16 cellular contexts compared by ENCODE assay signal in genomic region chr6:13522639-13523038, GRCh38. TPM values are rescaled to one million over a fixed set of nuclear protein-coding genes. Genes with fewer than 3 reads are reported as not detected.
A peak's percentile ranks its signal among the peaks of the same experiment; 100 is the strongest.
DNase-seq lines count a peak whose midpoint lies in the region; ATAC-seq, FAIRE-seq and TF ChIP-seq lines count a peak whose summit lies in the region.
"Had no signal": no experiment of that assay in that cellular context is flagged by ENCODE, and none has a peak within 500 bp of the region (broad histone marks: within the 10 kb centered on the region; RNA-seq: fewer than 3 reads in every experiment).

No MANE protein-coding gene starts in this region.

- H2AFZ ChIP-seq in astrocyte (ENCODE audit: low read depth, low read length), result no peak overlapping the region

- H3K4me3 ChIP-seq in astrocyte (ENCODE audit: insufficient read depth, low read depth, low read length) (no peak overlapping the region), tibial artery (no peak overlapping the region)
- H3K4me3 ChIP-seq: GM12878, K562 had no signal

- peak overlapping the region; percentile 13 for H3K4me2 ChIP-seq in astrocyte (ENCODE audit: low read length)

- no peak for FAIRE-seq in astrocyte (lab: Jason Lieb, UNC)
- FAIRE-seq: GM12878, K562 had no signal

- H3K4me1 ChIP-seq in astrocyte (ENCODE audit: insufficient read depth, low read length), result no peaks in the 10 kb centered on the region
- peaks cover 0 to 7% (median 3%) of the 10 kb centered on the region in 4 donors for H3K4me1 ChIP-seq in tibial artery

- no peaks in the 10 kb centered on the region for H4K20me1 ChIP-seq in astrocyte (ENCODE audit: insufficient read depth, low read length)

- peaks cover 4% of the 10 kb centered on the region for H3K4me1 Mint-ChIP-seq in astrocyte (ENCODE audit: low read depth, unreplicated experiment)

- H3K27ac ChIP-seq in astrocyte (ENCODE audit: low read depth, low read length) (no peak overlapping the region), tibial artery (no peak overlapping the region)

- H3K9ac ChIP-seq in astrocyte (ENCODE audit: low read length), result no peak overlapping the region

- H3K9me3 Mint-ChIP-seq in astrocyte (ENCODE audit: unreplicated experiment), result no peaks in the 10 kb centered on the region

- no peaks in the 10 kb centered on the region for H3K9me3 ChIP-seq in astrocyte (ENCODE audit: insufficient read depth, low read depth, low read length)
- no peaks in the 10 kb centered on the region for H3K9me3 ChIP-seq in tibial artery

- H3K36me3 ChIP-seq in astrocyte (ENCODE audit: insufficient read depth, low read length) (no peaks in the 10 kb centered on the region), tibial artery (no peaks in the 10 kb centered on the region)

- TF ChIP-seq CTCF in astrocyte (IDR thresholded peaks at IDR 0.05; ENCODE audit: insufficient read depth, low read depth, low read length), result no peak
- no peak for TF ChIP-seq CTCF in tibial artery (IDR thresholded peaks at IDR 0.05)

- H3K4me3 Mint-ChIP-seq in astrocyte (ENCODE audit: unreplicated experiment), result no peak overlapping the region
- H3K4me3 Mint-ChIP-seq: activated CD8-positive, alpha-beta T cell treated with anti-CD3 and anti-CD28 coated beads, Interleukin-2, amount 10 ng/mL, durations not matched to agents 7 days and 5 days had no signal

- peaks cover 4% of the 10 kb centered on the region for H3K27me3 Mint-ChIP-seq in astrocyte (ENCODE audit: low read depth, unreplicated experiment)

- intact Hi-C loops in tibial artery (cut with DNase I; ENCODE audit: low total_unique reads), result no loop called here

- H3K27me3 ChIP-seq in astrocyte (ENCODE audit: insufficient read depth, low read length), result no peaks in the 10 kb centered on the region
- H3K27me3 ChIP-seq in tibial artery, result no peaks in the 10 kb centered on the region

- H3K36me3 Mint-ChIP-seq in astrocyte (ENCODE audit: low read depth, unreplicated experiment), result no peaks in the 10 kb centered on the region

- peak; percentile 14 for DNase-seq in A172 (ENCODE audit: low spot score)
- DNase-seq in HCEC 1CT, result peak; percentile 93
- no peak for DNase-seq in astrocyte (ENCODE audit: low read depth)
- peak; percentile 26 for DNase-seq in kidney tubule cell (ENCODE audit: low spot score)
- no peak for DNase-seq in tibial artery
- DNase-seq in NCI-H82 treated with DMSO at 0.1 percent for 48 hours (lab: John Stamatoyannopoulos, UW; ENCODE audit: unreplicated experiment), result no peak
- DNase-seq: activated CD8-positive, alpha-beta T cell treated with anti-CD3 and anti-CD28 coated beads, Interleukin-2, amount 10 ng/mL, durations not matched to agents 7 days and 5 days; central memory CD4-positive, alpha-beta T cell; DMS79 treated with DMSO at 0.1 percent for 48 hours; NCI-H1694; nucleus accumbens; SHP77 treated with DMSO at 0.1 percent for 48 hours had no signal

- H3K79me2 ChIP-seq in astrocyte (ENCODE audit: insufficient read depth, low read length), result no peaks in the 10 kb centered on the region

- ATAC-seq in GM19397 (IDR thresholded peaks at IDR 0.05; ENCODE audit: unreplicated experiment) (no peak), HG02938 (IDR thresholded peaks at IDR 0.05; ENCODE audit: unreplicated experiment) (no peak)
- ATAC-seq: activated CD8-positive, alpha-beta T cell treated with anti-CD3 and anti-CD28 coated beads, Interleukin-2, amount 10 ng/mL, durations not matched to agents 7 days and 5 days; GM12878; K562 had no signal

- H3K27ac Mint-ChIP-seq in astrocyte (ENCODE audit: unreplicated experiment), result no peak overlapping the region
- H3K27ac Mint-ChIP-seq: activated CD8-positive, alpha-beta T cell treated with anti-CD3 and anti-CD28 coated beads, Interleukin-2, amount 10 ng/mL, durations not matched to agents 7 days and 5 days had no signal

RNA-seq across cellular contexts. Expression of gene GFOD1, which starts 35.2 kb away (rescaled TPM):
- 2.5 and 3.3 TPM in 2 replicates for total RNA-seq in A172 (2014; rRNA removed; shearing (Covaris generic))
- total RNA-seq in astrocyte, result 9.6 and 10.8 TPM in 2 replicates

RNA-seq across cellular contexts. Expression of gene SIRT5, which starts 51.8 kb away (rescaled TPM):
- total RNA-seq in A172 (2014; rRNA removed; shearing (Covaris generic)), result 7.0 and 9.2 TPM in 2 replicates
- total RNA-seq in astrocyte, result 8.6 and 10.3 TPM in 2 replicates

Comparison
In these comparisons a context has a peak if more than half of its experiments do, and no peak if none do; other contexts are left out.
1. DNase-seq: peak in A172 (single experiment), HCEC 1CT (single experiment) and kidney tubule cell (single experiment); none in astrocyte (single experiment), tibial artery (0 of 2) and NCI-H82 treated with DMSO at 0.1 percent for 48 hours (single experiment).